In the genomic region with DNA sequence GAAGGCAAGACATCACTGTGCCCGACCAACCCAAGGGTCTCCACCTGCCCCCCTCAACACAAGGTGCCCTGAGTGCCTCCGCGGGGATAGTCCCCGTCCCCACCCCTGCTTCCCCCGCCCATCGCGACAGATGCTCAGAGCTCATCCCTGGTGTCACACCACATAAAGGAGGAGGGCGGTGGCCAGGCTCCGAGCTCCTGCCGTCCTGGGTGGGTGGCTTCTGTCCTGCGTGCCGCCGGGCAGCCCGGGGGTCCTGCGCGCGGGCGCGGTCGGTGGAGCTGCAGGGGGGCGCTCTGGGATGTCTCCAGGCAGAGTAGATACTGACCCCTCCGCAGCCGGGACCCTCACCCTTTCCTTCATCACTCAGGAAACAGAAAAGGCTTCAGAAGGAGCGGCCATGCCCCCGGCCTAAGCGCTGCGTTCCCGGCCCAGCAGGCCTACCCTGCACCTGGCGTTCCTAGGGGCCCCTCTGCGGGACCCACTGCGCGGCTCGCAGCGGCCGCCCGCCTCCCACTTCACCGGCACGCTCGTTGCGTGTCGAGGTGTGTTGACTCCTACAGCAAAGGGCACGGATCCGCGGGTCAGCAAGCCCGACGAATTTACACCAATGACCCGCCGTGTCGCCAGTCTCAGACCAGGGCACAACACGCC, we compare ENCODE assay signal across 15 cellular contexts. TPM values are rescaled to one million over a fixed set of nuclear protein-coding genes. Genes with fewer than 3 reads are reported as not detected.
"Had no signal": no experiment of that assay in that cellular context is flagged by ENCODE, and none has a peak within 500 bp of the region (broad histone marks: within the 10 kb centered on the region; RNA-seq: fewer than 3 reads in every experiment).

No MANE protein-coding gene starts in this region.

- DNase-seq: activated CD4-positive, alpha-beta T cell treated with anti-CD3 and anti-CD28 coated beads, Interleukin-2, amount 10 ng/mL, durations not matched to agents 7 days and 5 days; activated CD8-positive, alpha-beta memory T cell treated with anti-CD3 and anti-CD28 coated beads for 24 hours; activated naive CD4-positive, alpha-beta T cell treated with anti-CD3 and anti-CD28 coated beads, Interleukin-2, amount 10 ng/mL, durations not matched to agents 7 days and 5 days; caudate nucleus; colonic mucosa; effector CD8-positive, alpha-beta T cell; pancreas; stimulated activated CD4-positive, alpha-beta T cell treated with anti-CD3 and anti-CD28 coated beads, Interleukin-1b, Interleukin-23, amount 100 ng/mL, for 48 hours; stimulated activated naive CD4-positive, alpha-beta T cell treated with Interleukin-2 at 50 U/mL for 16 hours; T-cell; testis had no signal

- H3K9me3 Mint-ChIP-seq: activated CD4-positive, alpha-beta T cell treated with anti-CD3 and anti-CD28 coated beads, Interleukin-2, amount 10 ng/mL, durations not matched to agents 7 days and 5 days; activated naive CD4-positive, alpha-beta T cell treated with anti-CD3 and anti-CD28 coated beads, Interleukin-2, amount 10 ng/mL, durations not matched to agents 7 days and 5 days; mesothelial cell of epicardium; neural crest cell; T-cell had no signal

- H3K4me1 Mint-ChIP-seq: neural crest cell had no signal

- ATAC-seq: pancreas, T-cell had no signal

- H3K36me3 Mint-ChIP-seq: mesothelial cell of epicardium, T-cell had no signal

- H3K27ac Mint-ChIP-seq: activated CD4-positive, alpha-beta T cell treated with anti-CD3 and anti-CD28 coated beads, Interleukin-2, amount 10 ng/mL, durations not matched to agents 7 days and 5 days; mesothelial cell of epicardium; T-cell had no signal

- H3K27me3 Mint-ChIP-seq: activated CD4-positive, alpha-beta T cell treated with anti-CD3 and anti-CD28 coated beads, Interleukin-2, amount 10 ng/mL, durations not matched to agents 7 days and 5 days had no signal

- H3K9me3 ChIP-seq: colonic mucosa, pancreas, testis had no signal

- H3K4me3 Mint-ChIP-seq: activated CD4-positive, alpha-beta T cell treated with anti-CD3 and anti-CD28 coated beads, Interleukin-2, amount 10 ng/mL, durations not matched to agents 7 days and 5 days; activated naive CD4-positive, alpha-beta T cell treated with anti-CD3 and anti-CD28 coated beads, Interleukin-2, amount 10 ng/mL, durations not matched to agents 7 days and 5 days; mesothelial cell of epicardium; neural crest cell; T-cell had no signal

RNA-seq across cellular contexts. Expression of gene ALOX5, which starts 53.4 kb away (rescaled TPM):
- total RNA-seq: fibroblast of lung, myocyte, neural crest cell had no signal
